In genomic region chr7:148670807-148671206, GRCh38 we compare ENCODE assay signal across 19 cellular contexts.
"Had no signal": no experiment of that assay in that cellular context is flagged by ENCODE, and none has a peak within 500 bp of the region (broad histone marks: within the 10 kb centered on the region; RNA-seq: fewer than 3 reads in every experiment).

No MANE protein-coding gene starts in this region.

- H3K4me1 ChIP-seq: body of pancreas, gastroesophageal sphincter, pancreas, upper lobe of right lung had no signal

- H3K36me3 ChIP-seq: gastroesophageal sphincter, pancreas, upper lobe of right lung had no signal

- H3K4me3 Mint-ChIP-seq: activated CD8-positive, alpha-beta memory T cell treated with anti-CD3 and anti-CD28 coated beads, Interleukin-2, amount 10 ng/mL, durations not matched to agents 7 days and 5 days; activated T-cell treated with anti-CD3 and anti-CD28 coated beads, Interleukin-2, amount 50 U/mL, for 24 hours; dendritic cell treated with granulocyte-macrophage colony-stimulating factor and Interleukin-4, amounts not matched to agents 40 ng/mL and 50 ng/mL, for 4 days; effector memory CD8-positive, alpha-beta T cell; neural crest cell; stimulated activated naive CD8-positive, alpha-beta T cell treated with anti-CD3 and anti-CD28 coated beads, Interleukin-15, Interleukin-2, amounts not matched to agents 100 ng/mL and 50 ng/mL, for 24 hours had no signal

- H3K27me3 ChIP-seq: body of pancreas, pancreas, upper lobe of right lung had no signal

- H3K4me1 Mint-ChIP-seq: neural crest cell had no signal

- H3K27ac Mint-ChIP-seq: activated CD8-positive, alpha-beta memory T cell treated with anti-CD3 and anti-CD28 coated beads, Interleukin-2, amount 10 ng/mL, durations not matched to agents 7 days and 5 days; activated T-cell treated with anti-CD3 and anti-CD28 coated beads, Interleukin-2, amount 50 U/mL, for 24 hours; dendritic cell treated with granulocyte-macrophage colony-stimulating factor and Interleukin-4, amounts not matched to agents 40 ng/mL and 50 ng/mL, for 4 days; effector memory CD8-positive, alpha-beta T cell had no signal

- H3K9me3 Mint-ChIP-seq: effector memory CD8-positive, alpha-beta T cell had no signal

- H3K9me3 ChIP-seq: body of pancreas, pancreas, upper lobe of right lung had no signal

- DNase-seq: activated CD8-positive, alpha-beta memory T cell treated with anti-CD3 and anti-CD28 coated beads, Interleukin-2, amount 10 ng/mL, durations not matched to agents 7 days and 5 days; activated effector memory CD4-positive, alpha-beta T cell treated with Interleukin-2 at 50 U/mL for 16 hours; activated T-cell treated with anti-CD3 and anti-CD28 coated beads, Interleukin-2, amount 50 U/mL, for 24 hours; amniotic stem cell; body of pancreas; cerebellar nuclear complex; effector memory CD8-positive, alpha-beta T cell; left ventricle myocardium superior; mesendoderm; pancreas; stimulated activated CD4-positive, alpha-beta T cell treated with anti-CD3 and anti-CD28 coated beads, Interleukin-4, amount 100 ng/mL, for 24 hours; upper lobe of right lung had no signal

- ATAC-seq: activated CD4-positive, CD25-positive, alpha-beta regulatory T cell treated with anti-CD3 and anti-CD28 coated beads, Interleukin-2, amount 50 U/mL, for 24 hours; activated CD8-positive, alpha-beta memory T cell treated with anti-CD3 and anti-CD28 coated beads, Interleukin-2, amount 10 ng/mL, durations not matched to agents 7 days and 5 days; activated naive CD4-positive, alpha-beta T cell treated with anti-CD3 and anti-CD28 coated beads, Interleukin-2, amount 50 U/mL, for 72 hours; body of pancreas; effector memory CD8-positive, alpha-beta T cell; gastroesophageal sphincter; left ventricle myocardium superior; pancreas; upper lobe of right lung had no signal

- H3K4me3 ChIP-seq: body of pancreas, gastroesophageal sphincter, pancreas, upper lobe of right lung had no signal

- H3K27me3 Mint-ChIP-seq: activated T-cell treated with anti-CD3 and anti-CD28 coated beads, Interleukin-2, amount 50 U/mL, for 24 hours; dendritic cell treated with granulocyte-macrophage colony-stimulating factor and Interleukin-4, amounts not matched to agents 40 ng/mL and 50 ng/mL, for 4 days had no signal

- H3K27ac ChIP-seq: body of pancreas, epithelial cell of prostate, gastroesophageal sphincter, pancreas, upper lobe of right lung had no signal
